In genomic region chr5:81749186-81749561, GRCh38 we compare ENCODE assay signal across 8 cellular contexts. TPM values are rescaled to one million over a fixed set of nuclear protein-coding genes. Genes with fewer than 3 reads are reported as not detected.
A peak's percentile ranks its signal among the peaks of the same experiment; 100 is the strongest.
DNase-seq lines count a peak whose midpoint lies in the region; ATAC-seq and TF ChIP-seq lines count a peak whose summit lies in the region.

No MANE protein-coding gene starts in this region.

- H3K4me3 Mint-ChIP-seq in IgD-negative memory B cell = peak overlapping the region; percentile 95 to 100 (median 99)
- H3K4me3 Mint-ChIP-seq in nephron = peak overlapping the region; percentile 91 to 95 (median 93)

- DNase-seq in BJ (ENCODE audit: low read depth) (no peak), HEK293T (ENCODE audit: extremely low spot score) (no peak), NCI-H2081 (lab: John Stamatoyannopoulos, UW) (no peak), HCEC 1CT (no peak)

- no peak for ATAC-seq in HG02759 (IDR thresholded peaks at IDR 0.05; ENCODE audit: unreplicated experiment)

- H3K27ac Mint-ChIP-seq in IgD-negative memory B cell (peak overlapping the region; percentile 95 to 98 (median 97)), nephron (peak overlapping the region; percentile 81 to 96 (median 88))

- H3K27me3 ChIP-seq in BJ (ENCODE audit: control insufficient read depth, insufficient read depth, low read length) = no peaks in the 10 kb centered on the region

- no peaks in the 10 kb centered on the region for H3K36me3 Mint-ChIP-seq in IgD-negative memory B cell
- H3K36me3 Mint-ChIP-seq in nephron (ENCODE audit: low read depth) = no peaks in the 10 kb centered on the region

- H3K27me3 Mint-ChIP-seq in IgD-negative memory B cell (peaks cover 2% of the 10 kb centered on the region), nephron (ENCODE audit: low read depth) (no peaks in the 10 kb centered on the region)

- TF ChIP-seq CTCF in BJ (IDR thresholded peaks at IDR 0.05; ENCODE audit: insufficient read depth, low read depth, low read length) (no peak), nephron (IDR thresholded peaks at IDR 0.05; ENCODE audit: unreplicated experiment in 3 of 3) (no peak)

- H3K9me3 Mint-ChIP-seq in IgD-negative memory B cell (no peaks in the 10 kb centered on the region), nephron (no peaks in the 10 kb centered on the region)

- peaks cover 19 to 23% (median 22%) of the 10 kb centered on the region in 3 donors for H3K4me1 Mint-ChIP-seq in IgD-negative memory B cell
- peaks cover 55% of the 10 kb centered on the region for H3K4me1 Mint-ChIP-seq in nephron

- H3K36me3 ChIP-seq in BJ (ENCODE audit: control insufficient read depth, insufficient read depth, low read length) = no peaks in the 10 kb centered on the region

- POLR2A ChIA-PET in BJ (lab: Charles Lee) = no interaction called here
- POLR2A ChIA-PET in HEK293T (lab: Yijun Ruan, JAX) = no interaction called here

- CTCF ChIA-PET in BJ (lab: Yijun Ruan, JAX) (interaction anchor here (0.6 kb wide), 1 partner anchor 477 kb away, joined by 4 read pairs; no protein-coding TSS in a partner anchor), HEK293T (lab: Yijun Ruan, JAX) (interaction anchor here (0.6 to 1.2 kb wide), 2 partner anchors 9 to 108 kb away, joined by 3 read pairs; no protein-coding TSS in a partner anchor)

- peak overlapping the region; percentile 20 for H3K27ac ChIP-seq in cingulate gyrus (ENCODE audit: low read depth, low read length)

- peak overlapping the region; percentile 71 for H3K4me3 ChIP-seq in BJ (ENCODE audit: low read depth, low read length)

TF ChIP-seq in HEK293T, 16 proteins besides CTCF, POLR2A, EP300 and RAD21:
- no peak for TF ChIP-seq SUZ12 (IDR thresholded peaks at IDR 0.05)
- TF ChIP-seq ARNT (IDR thresholded peaks at IDR 0.05) = no peak
- no peak for TF ChIP-seq FOXK2 (IDR thresholded peaks at IDR 0.05)
- no peak for TF ChIP-seq L3MBTL2 (conservative IDR thresholded peaks at IDR 0.05)
- no peak for TF ChIP-seq CTBP1 (IDR thresholded peaks at IDR 0.05; ENCODE audit: borderline replicate concordance)
- TF ChIP-seq FOXM1 (IDR thresholded peaks at IDR 0.05; ENCODE audit: borderline replicate concordance) = no peak
- TF ChIP-seq NFRKB (IDR thresholded peaks at IDR 0.05) = no peak
- no peak for TF ChIP-seq FOXA1 (IDR thresholded peaks at IDR 0.05)

RNA-seq across cellular contexts. Expression of gene SSBP2, which starts 1.7 kb away (rescaled TPM):
- polyA plus RNA-seq in BJ (2011; rRNA removed) = 68.8 and 69.2 TPM in 2 replicates
- 38.5 and 56.3 TPM in 2 replicates for polyA minus RNA-seq in BJ (2011; rRNA and poly(A)+ RNA removed)
- polyA plus RNA-seq in IgD-negative memory B cell = 35.8 TPM
